Comparison of ENCODE assay signal across 24 cellular contexts in the genomic region with DNA sequence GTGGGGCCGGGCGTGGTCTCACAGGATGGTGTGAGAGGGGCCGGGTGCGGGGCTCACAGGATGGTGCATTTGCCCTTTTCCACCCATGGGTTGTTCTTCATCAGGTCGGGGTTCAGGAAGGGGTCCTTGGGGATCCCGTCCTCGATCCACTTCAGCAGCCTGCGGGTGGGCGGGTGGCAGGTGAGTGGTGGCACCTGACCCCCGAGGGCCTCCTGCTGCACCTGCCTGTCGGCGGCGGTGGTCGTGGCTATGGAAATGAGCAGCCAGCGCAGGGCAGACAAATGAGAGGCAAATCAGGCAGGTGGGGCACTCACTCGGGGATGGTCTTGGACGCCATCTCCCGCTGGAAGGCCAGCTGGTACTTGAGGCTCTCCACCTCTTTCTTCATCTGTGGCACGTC. TPM values are rescaled to one million over a fixed set of nuclear protein-coding genes. Genes with fewer than 3 reads are reported as not detected.
"Had no signal": no experiment of that assay in that cellular context is flagged by ENCODE, and none has a peak within 500 bp of the region (broad histone marks: within the 10 kb centered on the region; RNA-seq: fewer than 3 reads in every experiment).

No MANE protein-coding gene starts in this region.

- H3K4me3 ChIP-seq: MG63, SJCRH30 had no signal

- H3K27ac ChIP-seq: HL-60, RWPE1, SJCRH30 had no signal

- DNase-seq: KBM-7; MG63; NCI-H1092; NCI-H1105 treated with DMSO at 0.1 percent for 48 hours; NCI-H1417 treated with DMSO at 0.1 percent for 48 hours; NCI-H146; NCI-H1694 treated with DMSO at 0.1 percent for 48 hours; NCI-H1930; NCI-H2081; NCI-H2107; NCI-H2171 treated with DMSO at 0.1 percent for 48 hours; NCI-H345; NCI-H748 treated with DMSO at 0.1 percent for 48 hours; NK-92 treated with Interleukin-12 subunit alpha and Interleukin-12 subunit beta, amount 100 ng/mL, for 24 hours; PC-3; SHP77 treated with DMSO at 0.1 percent for 48 hours; SJCRH30 had no signal

- H3K9me3 Mint-ChIP-seq: IgD-negative memory B cell had no signal

- H3K36me3 Mint-ChIP-seq: IgD-negative memory B cell had no signal

- H3K4me1 Mint-ChIP-seq: IgD-negative memory B cell had no signal

- FAIRE-seq: HTR-8/SVneo had no signal

- ATAC-seq: PC-3, SK-N-SH treated with all-trans-retinoic acid at 6 μM for 48 hours had no signal

- H3K9me3 ChIP-seq: MG63, SJCRH30 had no signal

- H3K27me3 ChIP-seq: SJCRH30 had no signal

RNA-seq across cellular contexts. Expression of gene GNG13, which starts 1.9 kb away (rescaled TPM):
- total RNA-seq: NCI-H460, OCI-LY7, PC-3, SJCRH30 had no signal
- polyA plus RNA-seq: IgD-negative memory B cell had no signal

RNA-seq across cellular contexts. Expression of gene MSLN, which starts 38.1 kb away (rescaled TPM):
- total RNA-seq: SJCRH30 had no signal
- polyA plus RNA-seq: IgD-negative memory B cell had no signal
